In the genomic region with DNA sequence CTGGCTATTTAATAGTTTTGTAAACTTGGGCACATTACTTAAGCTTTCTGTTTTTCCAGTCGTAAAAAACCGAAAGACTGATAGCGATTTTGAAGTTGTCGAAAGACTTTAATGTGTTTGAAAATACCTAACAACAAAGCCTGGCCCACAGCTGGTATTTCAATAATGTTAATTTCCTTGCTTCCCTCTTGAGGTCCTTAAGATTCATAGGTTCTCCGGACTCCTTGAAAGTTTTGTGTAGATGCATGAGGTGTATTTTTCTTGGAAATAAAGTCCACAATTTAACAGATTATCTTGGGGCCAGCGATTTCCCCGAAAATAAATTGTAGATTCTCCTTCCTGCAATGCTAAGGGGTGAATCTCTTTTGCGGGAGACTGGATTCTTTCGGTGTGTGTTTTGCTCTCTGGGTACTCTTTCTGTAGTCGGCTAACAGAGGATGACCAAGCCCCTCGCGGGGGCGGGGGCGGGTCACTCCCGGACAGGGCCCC, we compare ENCODE assay signal across 1 cellular context.
TF ChIP-seq lines count a peak whose summit lies in the region.

No MANE protein-coding gene starts in this region.

TF ChIP-seq in H1, 55 proteins besides CTCF, POLR2A, EP300 and RAD21 (continued from another document):
- TF ChIP-seq, protein P1, sequence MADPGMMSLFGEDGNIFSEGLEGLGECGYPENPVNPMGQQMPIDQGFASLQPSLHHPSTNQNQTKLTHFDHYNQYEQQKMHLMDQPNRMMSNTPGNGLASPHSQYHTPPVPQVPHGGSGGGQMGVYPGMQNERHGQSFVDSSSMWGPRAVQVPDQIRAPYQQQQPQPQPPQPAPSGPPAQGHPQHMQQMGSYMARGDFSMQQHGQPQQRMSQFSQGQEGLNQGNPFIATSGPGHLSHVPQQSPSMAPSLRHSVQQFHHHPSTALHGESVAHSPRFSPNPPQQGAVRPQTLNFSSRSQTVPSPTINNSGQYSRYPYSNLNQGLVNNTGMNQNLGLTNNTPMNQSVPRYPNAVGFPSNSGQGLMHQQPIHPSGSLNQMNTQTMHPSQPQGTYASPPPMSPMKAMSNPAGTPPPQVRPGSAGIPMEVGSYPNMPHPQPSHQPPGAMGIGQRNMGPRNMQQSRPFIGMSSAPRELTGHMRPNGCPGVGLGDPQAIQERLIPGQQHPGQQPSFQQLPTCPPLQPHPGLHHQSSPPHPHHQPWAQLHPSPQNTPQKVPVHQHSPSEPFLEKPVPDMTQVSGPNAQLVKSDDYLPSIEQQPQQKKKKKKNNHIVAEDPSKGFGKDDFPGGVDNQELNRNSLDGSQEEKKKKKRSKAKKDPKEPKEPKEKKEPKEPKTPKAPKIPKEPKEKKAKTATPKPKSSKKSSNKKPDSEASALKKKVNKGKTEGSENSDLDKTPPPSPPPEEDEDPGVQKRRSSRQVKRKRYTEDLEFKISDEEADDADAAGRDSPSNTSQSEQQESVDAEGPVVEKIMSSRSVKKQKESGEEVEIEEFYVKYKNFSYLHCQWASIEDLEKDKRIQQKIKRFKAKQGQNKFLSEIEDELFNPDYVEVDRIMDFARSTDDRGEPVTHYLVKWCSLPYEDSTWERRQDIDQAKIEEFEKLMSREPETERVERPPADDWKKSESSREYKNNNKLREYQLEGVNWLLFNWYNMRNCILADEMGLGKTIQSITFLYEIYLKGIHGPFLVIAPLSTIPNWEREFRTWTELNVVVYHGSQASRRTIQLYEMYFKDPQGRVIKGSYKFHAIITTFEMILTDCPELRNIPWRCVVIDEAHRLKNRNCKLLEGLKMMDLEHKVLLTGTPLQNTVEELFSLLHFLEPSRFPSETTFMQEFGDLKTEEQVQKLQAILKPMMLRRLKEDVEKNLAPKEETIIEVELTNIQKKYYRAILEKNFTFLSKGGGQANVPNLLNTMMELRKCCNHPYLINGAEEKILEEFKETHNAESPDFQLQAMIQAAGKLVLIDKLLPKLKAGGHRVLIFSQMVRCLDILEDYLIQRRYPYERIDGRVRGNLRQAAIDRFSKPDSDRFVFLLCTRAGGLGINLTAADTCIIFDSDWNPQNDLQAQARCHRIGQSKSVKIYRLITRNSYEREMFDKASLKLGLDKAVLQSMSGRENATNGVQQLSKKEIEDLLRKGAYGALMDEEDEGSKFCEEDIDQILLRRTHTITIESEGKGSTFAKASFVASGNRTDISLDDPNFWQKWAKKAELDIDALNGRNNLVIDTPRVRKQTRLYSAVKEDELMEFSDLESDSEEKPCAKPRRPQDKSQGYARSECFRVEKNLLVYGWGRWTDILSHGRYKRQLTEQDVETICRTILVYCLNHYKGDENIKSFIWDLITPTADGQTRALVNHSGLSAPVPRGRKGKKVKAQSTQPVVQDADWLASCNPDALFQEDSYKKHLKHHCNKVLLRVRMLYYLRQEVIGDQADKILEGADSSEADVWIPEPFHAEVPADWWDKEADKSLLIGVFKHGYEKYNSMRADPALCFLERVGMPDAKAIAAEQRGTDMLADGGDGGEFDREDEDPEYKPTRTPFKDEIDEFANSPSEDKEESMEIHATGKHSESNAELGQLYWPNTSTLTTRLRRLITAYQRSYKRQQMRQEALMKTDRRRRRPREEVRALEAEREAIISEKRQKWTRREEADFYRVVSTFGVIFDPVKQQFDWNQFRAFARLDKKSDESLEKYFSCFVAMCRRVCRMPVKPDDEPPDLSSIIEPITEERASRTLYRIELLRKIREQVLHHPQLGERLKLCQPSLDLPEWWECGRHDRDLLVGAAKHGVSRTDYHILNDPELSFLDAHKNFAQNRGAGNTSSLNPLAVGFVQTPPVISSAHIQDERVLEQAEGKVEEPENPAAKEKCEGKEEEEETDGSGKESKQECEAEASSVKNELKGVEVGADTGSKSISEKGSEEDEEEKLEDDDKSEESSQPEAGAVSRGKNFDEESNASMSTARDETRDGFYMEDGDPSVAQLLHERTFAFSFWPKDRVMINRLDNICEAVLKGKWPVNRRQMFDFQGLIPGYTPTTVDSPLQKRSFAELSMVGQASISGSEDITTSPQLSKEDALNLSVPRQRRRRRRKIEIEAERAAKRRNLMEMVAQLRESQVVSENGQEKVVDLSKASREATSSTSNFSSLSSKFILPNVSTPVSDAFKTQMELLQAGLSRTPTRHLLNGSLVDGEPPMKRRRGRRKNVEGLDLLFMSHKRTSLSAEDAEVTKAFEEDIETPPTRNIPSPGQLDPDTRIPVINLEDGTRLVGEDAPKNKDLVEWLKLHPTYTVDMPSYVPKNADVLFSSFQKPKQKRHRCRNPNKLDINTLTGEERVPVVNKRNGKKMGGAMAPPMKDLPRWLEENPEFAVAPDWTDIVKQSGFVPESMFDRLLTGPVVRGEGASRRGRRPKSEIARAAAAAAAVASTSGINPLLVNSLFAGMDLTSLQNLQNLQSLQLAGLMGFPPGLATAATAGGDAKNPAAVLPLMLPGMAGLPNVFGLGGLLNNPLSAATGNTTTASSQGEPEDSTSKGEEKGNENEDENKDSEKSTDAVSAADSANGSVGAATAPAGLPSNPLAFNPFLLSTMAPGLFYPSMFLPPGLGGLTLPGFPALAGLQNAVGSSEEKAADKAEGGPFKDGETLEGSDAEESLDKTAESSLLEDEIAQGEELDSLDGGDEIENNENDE (IDR thresholded peaks at IDR 0.05; ENCODE audit: insufficient replicate concordance, low read length) = peak; percentile 56
- 0 out of 2 replicates have a peak, but pooled peaks have one; percentile 35 for TF ChIP-seq PHF8 (conservative IDR thresholded peaks at IDR 0.05; ENCODE audit: low read depth, low read length)
